8 cellular contexts compared by ENCODE assay signal in genomic region chr5:172833691-172834569, GRCh38. TPM values are rescaled to one million over a fixed set of nuclear protein-coding genes. Genes with fewer than 3 reads are reported as not detected.
DNase-seq lines count a peak whose midpoint lies in the region; ATAC-seq and TF ChIP-seq lines count a peak whose summit lies in the region.

Gene ERGIC1, plus strand, starts transcription at chr5:172834251. Its CDS starts 163 bp downstream, at chr5:172834414.

- no peaks in the 10 kb centered on the region for H3K36me3 ChIP-seq in Peyer's patch

- no peak for TF ChIP-seq CTCF in Peyer's patch (IDR thresholded peaks at IDR 0.05)

- DNase-seq in COLO829 (ENCODE audit: low spot score) (peak; percentile 27), Peyer's patch (peak; percentile 82 to 94 (median 92)), fibroblast of gingiva (ENCODE audit: low read depth) (peak; percentile 87), myocyte (ENCODE audit: low read depth) (peak; percentile 91)
- peak; percentile 79 for DNase-seq in activated T-helper 1 cell treated with anti-CD3 and anti-CD28 coated beads, Interleukin-12 subunit alpha, Interleukin-12 subunit beta, Interleukin-2, Interleukin-4 antibody, amounts not matched to agents 30 ng/mL and 10 ng/mL and 1 ng/mL, durations not matched to agents 14 hours and 24 hours and 36 hours (ENCODE audit: low spot score)
- DNase-seq in stimulated activated naive CD4-positive, alpha-beta T cell (lab: John Stamatoyannopoulos, UW), result peak; percentile 18 to 63 (median 48)

- H3K27ac ChIP-seq in Peyer's patch, result peak within 1 kb of the TSS; percentile 82 to 93 (median 90)

- TF ChIP-seq POLR2A in Peyer's patch (IDR thresholded peaks at IDR 0.05), result peak; percentile 61 to 80

- H3K4me3 ChIP-seq in Peyer's patch, result peak within 1 kb of the TSS; percentile 60 to 96 (median 88)

- H3K4me3 Mint-ChIP-seq in activated T-helper 1 cell treated with anti-CD3 and anti-CD28 coated beads, Interleukin-12 subunit alpha, Interleukin-12 subunit beta, Interleukin-2, Interleukin-4 antibody, amounts not matched to agents 30 ng/mL and 10 ng/mL and 1 ng/mL, durations not matched to agents 14 hours and 24 hours and 36 hours, result peak within 1 kb of the TSS; percentile 88

- no peaks in the 10 kb centered on the region for H3K36me3 Mint-ChIP-seq in activated T-helper 1 cell treated with anti-CD3 and anti-CD28 coated beads, Interleukin-12 subunit alpha, Interleukin-12 subunit beta, Interleukin-2, Interleukin-4 antibody, amounts not matched to agents 30 ng/mL and 10 ng/mL and 1 ng/mL, durations not matched to agents 14 hours and 24 hours and 36 hours (ENCODE audit: low read depth)

- intact Hi-C loops in activated T-helper 1 cell treated with anti-CD3 and anti-CD28 coated beads, Interleukin-12 subunit alpha, Interleukin-12 subunit beta, Interleukin-2, Interleukin-4 antibody, amounts not matched to agents 30 ng/mL and 10 ng/mL and 1 ng/mL, durations not matched to agents 14 hours and 24 hours and 36 hours (cut with micrococcal nuclease), result loop anchor here (1.0 to 2.0 kb wide), 7 partner anchors 27 to 310 kb away; partner anchors contain the start of genes BNIP1, CREBRF and DUSP1

- H3K4me1 Mint-ChIP-seq in activated T-helper 1 cell treated with anti-CD3 and anti-CD28 coated beads, Interleukin-12 subunit alpha, Interleukin-12 subunit beta, Interleukin-2, Interleukin-4 antibody, amounts not matched to agents 30 ng/mL and 10 ng/mL and 1 ng/mL, durations not matched to agents 14 hours and 24 hours and 36 hours (ENCODE audit: low read depth), result peaks cover 19% of the 10 kb centered on the region

- ATAC-seq in GM19452 (IDR thresholded peaks at IDR 0.05; ENCODE audit: unreplicated experiment), result peak; percentile 61
- ATAC-seq in HG03571 (IDR thresholded peaks at IDR 0.05; ENCODE audit: unreplicated experiment), result peak; percentile 63

- no peaks in the 10 kb centered on the region for H3K9me3 Mint-ChIP-seq in activated T-helper 1 cell treated with anti-CD3 and anti-CD28 coated beads, Interleukin-12 subunit alpha, Interleukin-12 subunit beta, Interleukin-2, Interleukin-4 antibody, amounts not matched to agents 30 ng/mL and 10 ng/mL and 1 ng/mL, durations not matched to agents 14 hours and 24 hours and 36 hours

- H3K27ac Mint-ChIP-seq in activated T-helper 1 cell treated with anti-CD3 and anti-CD28 coated beads, Interleukin-12 subunit alpha, Interleukin-12 subunit beta, Interleukin-2, Interleukin-4 antibody, amounts not matched to agents 30 ng/mL and 10 ng/mL and 1 ng/mL, durations not matched to agents 14 hours and 24 hours and 36 hours, result peak within 1 kb of the TSS; percentile 85

- no peaks in the 10 kb centered on the region for H3K9me3 ChIP-seq in Peyer's patch

- H3K4me1 ChIP-seq in Peyer's patch, result peaks cover 11 to 48% (median 26%) of the 10 kb centered on the region in 4 donors

- H3K27me3 ChIP-seq in Peyer's patch, result no peaks in the 10 kb centered on the region

- H3K27me3 Mint-ChIP-seq in activated T-helper 1 cell treated with anti-CD3 and anti-CD28 coated beads, Interleukin-12 subunit alpha, Interleukin-12 subunit beta, Interleukin-2, Interleukin-4 antibody, amounts not matched to agents 30 ng/mL and 10 ng/mL and 1 ng/mL, durations not matched to agents 14 hours and 24 hours and 36 hours (ENCODE audit: insufficient read depth), result no peaks in the 10 kb centered on the region

RNA-seq across cellular contexts. Expression of gene ERGIC1, which starts in this region (rescaled TPM):
- total RNA-seq in Peyer's patch (100 to 1,000 TPM; 113 to 180 (median 143) TPM), myocyte (97.8 and 120 TPM in 2 replicates)
- 47.4 and 47.9 TPM in 2 replicates for total RNA-seq in activated T-helper 1 cell treated with anti-CD3 and anti-CD28 coated beads, Interleukin-12 subunit alpha, Interleukin-12 subunit beta, Interleukin-2, Interleukin-4 antibody, amounts not matched to agents 30 ng/mL and 10 ng/mL and 1 ng/mL, durations not matched to agents 14 hours and 24 hours and 36 hours
- polyA plus RNA-seq in myocyte (2012), result 196 TPM

Comparison
In these comparisons a context has a peak if more than half of its experiments do, and no peak if none do; other contexts are left out.
1. Peak in every context shown above with its lines: DNase-seq, ATAC-seq, H3K4me3 ChIP-seq and H3K27ac ChIP-seq.
2. DNase-seq: peak in every context shown above with its lines; median percentile 92 in Peyer's patch; 91 in myocyte; 87 in fibroblast of gingiva; 79 in activated T-helper 1 cell treated with anti-CD3 and anti-CD28 coated beads, Interleukin-12 subunit alpha, Interleukin-12 subunit beta, Interleukin-2, Interleukin-4 antibody, amounts not matched to agents 30 ng/mL and 10 ng/mL and 1 ng/mL, durations not matched to agents 14 hours and 24 hours and 36 hours; 48 in stimulated activated naive CD4-positive, alpha-beta T cell; 27 in COLO829.